In genomic region chr2:21740529-21740928, GRCh38 we compare ENCODE assay signal across 17 cellular contexts.
DNase-seq lines count a peak whose midpoint lies in the region; ATAC-seq, FAIRE-seq and TF ChIP-seq lines count a peak whose summit lies in the region.
"Had no signal": no experiment of that assay in that cellular context is flagged by ENCODE, and none has a peak within 500 bp of the region (broad histone marks: within the 10 kb centered on the region; RNA-seq: fewer than 3 reads in every experiment).

No MANE protein-coding gene starts in this region.

- H3K9me3 ChIP-seq in A549, result peaks cover 10% of the 10 kb centered on the region; the same call in 1 of the 3 replicates
- H3K9me3 ChIP-seq in heart right ventricle, result no peaks in the 10 kb centered on the region
- H3K9me3 ChIP-seq: Caco-2 had no signal

- CTCF ChIA-PET in A549 (lab: Yijun Ruan, JAX), result interaction anchor here (0.8 to 1.2 kb wide), 2 partner anchors 9 to 13 kb away, joined by 3 read pairs; no protein-coding TSS in a partner anchor

- intact Hi-C loops in heart right ventricle (cut with DNase I), result no loop called here

- H3K4me2 ChIP-seq in A549, result no peak overlapping the region

- 0% methylated on average over 1 of the region's 1 CpG for WGBS in A549 (ENCODE audit: missing lambda C conversion rate)
- WGBS in heart right ventricle, 2 donors, result 9 to 15% methylated on average over 1 of the region's 1 CpG

- DNase-seq in A549 (ENCODE audit: low read depth in 1 of 2, low spot score in 1 of 2) (no peak), HFF-Myc (ENCODE audit: extremely low read depth, low read depth) (peak; percentile 0), choroid plexus epithelial cell (ENCODE audit: low read depth) (peak; percentile 63), iris pigment epithelial cell (ENCODE audit: low read depth) (peak; percentile 65), DMS79 treated with DMSO at 0.1 percent for 48 hours (lab: John Stamatoyannopoulos, UW) (no peak), heart right ventricle (no peak)
- DNase-seq: AML-193, Caco-2, DMS153, Kasumi-1, NCI-H1105, NCI-H1694, NCI-H2227 treated with DMSO at 0.1 percent for 48 hours, NCI-H524 treated with DMSO at 0.1 percent for 48 hours had no signal

- H3K4me3 ChIP-seq in A549 (no peak overlapping the region), HFF-Myc (replicated peaks; ENCODE audit: low read depth, low read length) (no peak overlapping the region), choroid plexus epithelial cell (ENCODE audit: low read depth, low read length) (no peak overlapping the region), heart right ventricle (no peak overlapping the region)

- TF ChIP-seq RAD21 in A549 (conservative IDR thresholded peaks at IDR 0.05 in 1 of 2, IDR thresholded peaks at IDR 0.05 in 1 of 2), result no peak

- FAIRE-seq in A549 (lab: Jason Lieb, UNC), result no peak
- FAIRE-seq: GM19239, H54 had no signal

- ATAC-seq in A549 (no peak), HG03196 (IDR thresholded peaks at IDR 0.05; ENCODE audit: unreplicated experiment) (no peak), heart right ventricle (no peak)

- POLR2A ChIA-PET in A549 (lab: Yijun Ruan, JAX), result no interaction called here

- H3K27ac ChIP-seq in A549 (no peak overlapping the region), heart right ventricle (no peak overlapping the region)

- H3K36me3 ChIP-seq in heart right ventricle, result no peaks in the 10 kb centered on the region

- H3K4me1 ChIP-seq in A549 (no peaks in the 10 kb centered on the region), heart right ventricle (no peaks in the 10 kb centered on the region)

- no peak for TF ChIP-seq EP300 in A549 (IDR thresholded peaks at IDR 0.05)

- TF ChIP-seq POLR2A in A549 (IDR thresholded peaks at IDR 0.05; ENCODE audit: low read length), result no peak

- no peak for TF ChIP-seq CTCF in A549 (IDR thresholded peaks at IDR 0.05)
- TF ChIP-seq CTCF in HFF-Myc (IDR thresholded peaks at IDR 0.05; ENCODE audit: low read depth, low read length, missing control alignments), result no peak
- TF ChIP-seq CTCF in choroid plexus epithelial cell (conservative IDR thresholded peaks at IDR 0.05; ENCODE audit: low read depth, low read length), result no peak
- TF ChIP-seq CTCF in heart right ventricle (IDR thresholded peaks at IDR 0.05), result no peak

- H3K27me3 ChIP-seq in heart right ventricle, result no peaks in the 10 kb centered on the region

TF ChIP-seq in A549, 52 proteins besides CTCF, POLR2A, EP300 and RAD21:
- TF ChIP-seq CBX8 (IDR thresholded peaks at IDR 0.05), result no peak
- peak; percentile 87 for TF ChIP-seq MAFK (IDR thresholded peaks at IDR 0.05; ENCODE audit: partially characterized antibody)

Comparison
In these comparisons a context has a peak if more than half of its experiments do, and no peak if none do; other contexts are left out.
1. DNase-seq: peak in HFF-Myc (single experiment), choroid plexus epithelial cell (single experiment) and iris pigment epithelial cell (single experiment); none in A549 (0 of 2), DMS79 treated with DMSO at 0.1 percent for 48 hours (single experiment) and heart right ventricle (0 of 2).